8 cellular contexts compared by ENCODE assay signal in the genomic region with DNA sequence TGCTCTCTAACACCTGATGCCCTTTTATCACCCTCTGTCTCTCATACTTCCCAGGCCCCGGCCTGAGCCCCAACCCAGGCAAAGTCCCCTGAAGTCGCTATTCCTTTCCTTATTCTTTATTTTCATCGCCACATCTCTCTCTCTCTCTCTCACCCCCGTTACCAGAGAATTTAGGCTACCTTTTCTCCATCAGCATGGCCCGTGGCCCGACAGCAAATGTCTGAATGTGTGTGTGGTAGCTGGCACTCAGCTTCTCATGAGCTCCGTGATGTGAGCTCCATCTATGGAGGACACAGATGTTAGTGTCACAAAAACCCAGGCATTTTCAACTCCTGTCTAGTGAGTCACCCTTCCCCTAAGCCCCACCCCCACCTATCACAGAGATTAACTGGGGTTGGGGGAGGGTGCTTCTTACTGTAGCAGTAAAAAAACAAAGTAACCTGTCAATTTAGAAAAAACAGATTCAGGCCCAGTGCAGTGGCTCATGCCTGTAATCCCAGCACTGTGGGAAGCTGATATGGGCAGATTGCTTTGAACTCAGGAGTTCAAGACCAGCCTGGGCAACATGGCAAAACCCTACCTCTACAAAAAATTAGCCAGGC. TPM values are rescaled to one million over a fixed set of nuclear protein-coding genes. Genes with fewer than 3 reads are reported as not detected.
DNase-seq lines count a peak whose midpoint lies in the region; ATAC-seq and TF ChIP-seq lines count a peak whose summit lies in the region.

No MANE protein-coding gene starts in this region.

- no peak for DNase-seq in WTC11 (ENCODE audit: low spot score)
- DNase-seq in choroid plexus epithelial cell (ENCODE audit: low read depth), result peak; percentile 79
- peak; percentile 90 for DNase-seq in natural killer cell treated with Interleukin-12 subunit alpha and Interleukin-12 subunit beta and Interleukin-15 and Interleukin-18, amount 100 ng/mL, for 72 hours (ENCODE audit: low spot score)
- DNase-seq in upper lobe of left lung, result peak in 1 of 2 donors; percentile 44
- DNase-seq in aorta, result no peak

- H3K4me1 Mint-ChIP-seq in WTC11, result peaks cover 32% of the 10 kb centered on the region
- H3K4me1 Mint-ChIP-seq in natural killer cell treated with Interleukin-12 subunit alpha and Interleukin-12 subunit beta and Interleukin-15 and Interleukin-18, amount 100 ng/mL, for 72 hours (ENCODE audit: low read depth in 2 of 2), result peaks cover 84 to 88% of the 10 kb centered on the region in 2 donors

- no peak for TF ChIP-seq CTCF in WTC11 (IDR thresholded peaks at IDR 0.05)
- TF ChIP-seq CTCF in choroid plexus epithelial cell (conservative IDR thresholded peaks at IDR 0.05; ENCODE audit: low read depth, low read length), result no peak
- no peak for TF ChIP-seq CTCF in upper lobe of left lung (IDR thresholded peaks at IDR 0.05)

- no peaks in the 10 kb centered on the region for H3K27me3 Mint-ChIP-seq in WTC11 (ENCODE audit: low read depth)
- no peaks in the 10 kb centered on the region for H3K27me3 Mint-ChIP-seq in natural killer cell treated with Interleukin-12 subunit alpha and Interleukin-12 subunit beta and Interleukin-15 and Interleukin-18, amount 100 ng/mL, for 72 hours

- peak overlapping the region; percentile 10; the same call in 1 of the 2 replicates for H3K9ac ChIP-seq in HUES64 (ENCODE audit: low read depth, low read length)

- no peak for TF ChIP-seq EP300 in upper lobe of left lung (IDR thresholded peaks at IDR 0.05)

- H3K36me3 ChIP-seq in HUES64 (ENCODE audit: insufficient read depth, low read length) (no peaks in the 10 kb centered on the region), upper lobe of left lung (no peaks in the 10 kb centered on the region), aorta (ENCODE audit: control insufficient read depth in 1 of 2, insufficient read depth in 2 of 2, low read length in 1 of 2) (no peaks in the 10 kb centered on the region)

- H3K4me3 ChIP-seq in HUES64 (ENCODE audit: low read length), result no peak overlapping the region
- H3K4me3 ChIP-seq in choroid plexus epithelial cell (ENCODE audit: low read depth, low read length), result no peak overlapping the region
- no peak overlapping the region for H3K4me3 ChIP-seq in upper lobe of left lung
- H3K4me3 ChIP-seq in aorta (ENCODE audit: low read length in 2 of 2), result no peak overlapping the region

- H3K27ac Mint-ChIP-seq in WTC11, result peak overlapping the region; percentile 95
- peak overlapping the region; percentile 97 to 98 for H3K27ac Mint-ChIP-seq in natural killer cell treated with Interleukin-12 subunit alpha and Interleukin-12 subunit beta and Interleukin-15 and Interleukin-18, amount 100 ng/mL, for 72 hours

- intact Hi-C loops in aorta (cut with DNase I), result loop anchor here (5.0 kb wide), 2 partner anchors 80 to 195 kb away; no protein-coding TSS in a partner anchor

- H3K4me1 ChIP-seq in HUES64 (ENCODE audit: insufficient read depth, low read length) (peaks cover 32% of the 10 kb centered on the region), upper lobe of left lung (peaks cover 20 to 30% (median 26%) of the 10 kb centered on the region in 4 donors), aorta (ENCODE audit: control insufficient read depth in 1 of 2, insufficient read depth in 2 of 2, low read length in 2 of 2) (peaks cover 7% of the 10 kb centered on the region in 2 donors)

- no peaks in the 10 kb centered on the region for H3K9me3 Mint-ChIP-seq in WTC11
- peaks cover 1% of the 10 kb centered on the region for H3K9me3 Mint-ChIP-seq in natural killer cell treated with Interleukin-12 subunit alpha and Interleukin-12 subunit beta and Interleukin-15 and Interleukin-18, amount 100 ng/mL, for 72 hours

- CTCF ChIA-PET in WTC11 (lab: Charles Lee), result interaction anchor here (0.7 to 2.5 kb wide), 6 partner anchors 55 to 210 kb away, joined by 3 to 15 read pairs (median 4); a partner anchor contains a TSS

- no peak overlapping the region for H3K4me3 Mint-ChIP-seq in WTC11
- peak overlapping the region; percentile 90 for H3K4me3 Mint-ChIP-seq in natural killer cell treated with Interleukin-12 subunit alpha and Interleukin-12 subunit beta and Interleukin-15 and Interleukin-18, amount 100 ng/mL, for 72 hours

- TF ChIP-seq POLR2A in upper lobe of left lung (IDR thresholded peaks at IDR 0.05), result peak in 1 of 4 donors; percentile 41

- POLR2A ChIA-PET in WTC11 (lab: Charles Lee), result interaction anchor here (1.3 kb wide), 1 partner anchor 200 kb away, joined by 5 read pairs; no protein-coding TSS in a partner anchor

- peak; percentile 20 for ATAC-seq in GM18520 (IDR thresholded peaks at IDR 0.05; ENCODE audit: unreplicated experiment)
- ATAC-seq in WTC11, result peak; percentile 51
- ATAC-seq in natural killer cell treated with Interleukin-12 subunit alpha and Interleukin-12 subunit beta and Interleukin-15 and Interleukin-18, amount 100 ng/mL, for 72 hours, result peak; percentile 81
- ATAC-seq in upper lobe of left lung (ENCODE audit: low FRiP score in 2 of 2), result no peak
- no peak for ATAC-seq in aorta (ENCODE audit: low FRiP score)
- ATAC-seq in HG02981 (IDR thresholded peaks at IDR 0.05; ENCODE audit: unreplicated experiment), result no peak

- no peaks in the 10 kb centered on the region for H3K27me3 ChIP-seq in HUES64 (ENCODE audit: insufficient read depth, low read length)
- H3K27me3 ChIP-seq in upper lobe of left lung, result no peaks in the 10 kb centered on the region
- no peaks in the 10 kb centered on the region for H3K27me3 ChIP-seq in aorta (ENCODE audit: control insufficient read depth in 1 of 2, insufficient read depth in 2 of 2, low read length in 1 of 2)

- no peaks in the 10 kb centered on the region for H3K36me3 Mint-ChIP-seq in WTC11
- peaks cover 7% of the 10 kb centered on the region for H3K36me3 Mint-ChIP-seq in natural killer cell treated with Interleukin-12 subunit alpha and Interleukin-12 subunit beta and Interleukin-15 and Interleukin-18, amount 100 ng/mL, for 72 hours

- H3K9me3 ChIP-seq in HUES64 (ENCODE audit: insufficient read depth, low read depth, low read length) (no peaks in the 10 kb centered on the region), upper lobe of left lung (no peaks in the 10 kb centered on the region), aorta (ENCODE audit: control insufficient read depth, low read length) (no peaks in the 10 kb centered on the region)

- WGBS in HUES64, result 76% methylated on average over 7 of the region's 7 CpGs
- 86 to 89% methylated on average over 7 of the region's 7 CpGs for WGBS in upper lobe of left lung, 2 donors
- 91% methylated on average over 7 of the region's 7 CpGs for WGBS in aorta, 2 donors

- H3K27ac ChIP-seq in HUES64 (ENCODE audit: low read depth, low read length) (no peak overlapping the region; the same call in 1 of the 2 replicates), upper lobe of left lung (peak overlapping the region; percentile 57 to 82 (median 72)), aorta (ENCODE audit: low read depth in 1 of 2, low read length in 2 of 2) (peak overlapping the region in 1 of 2 donors; percentile 72)

TF ChIP-seq in WTC11, 78 proteins besides CTCF, POLR2A, EP300 and RAD21:
- TF ChIP-seq SOX15 (CRISPR knock-in tag; IDR thresholded peaks at IDR 0.05) (no peak), GABPB1 (CRISPR knock-in tag; IDR thresholded peaks at IDR 0.05) (0 out of 2 replicates have a peak, but pooled peaks have one; percentile 32)
TF ChIP-seq in WTC11: peak in this region for 1.

RNA-seq across cellular contexts. Expression of a gene that starts 53.8 kb away (rescaled TPM):
- 8.1 TPM for polyA plus RNA-seq in HUES64 (2013, experiment 1 of 2)
- 8.7 TPM for polyA plus RNA-seq in HUES64 (2013, experiment 2 of 2)
- total RNA-seq in WTC11 (2021) (10.5 to 11.5 TPM (median 11.1 TPM) in 3 replicates), upper lobe of left lung (1 to 10 TPM; 3.0 to 9.9 (median 5.9) TPM), aorta (1 to 10 TPM; 8.5 to 9.1 TPM)
- total RNA-seq in natural killer cell treated with Interleukin-12 subunit alpha and Interleukin-12 subunit beta and Interleukin-15 and Interleukin-18, amount 100 ng/mL, for 72 hours, result 10 to 100 TPM; 14.0 to 24.6 TPM
- polyA plus RNA-seq in aorta, result 10 to 100 TPM in 1 of 2 donors, 1 to 10 TPM in 1; 4.5 to 11.6 TPM

Comparison
In these comparisons a context has a peak if more than half of its experiments do, and no peak if none do; other contexts are left out.
1. ATAC-seq: peak in GM18520 (single experiment), WTC11 (single experiment) and natural killer cell treated with Interleukin-12 subunit alpha and Interleukin-12 subunit beta and Interleukin-15 and Interleukin-18, amount 100 ng/mL, for 72 hours (2 of 2); none in upper lobe of left lung (0 of 2), aorta (single experiment) and HG02981 (single experiment).
2. DNase-seq: peak in choroid plexus epithelial cell (single experiment) and natural killer cell treated with Interleukin-12 subunit alpha and Interleukin-12 subunit beta and Interleukin-15 and Interleukin-18, amount 100 ng/mL, for 72 hours (single experiment); none in WTC11 (single experiment) and aorta (0 of 2).